1 cellular context compared by ENCODE assay signal in genomic region chr5:171310334-171310815, GRCh38.
TF ChIP-seq lines count a peak whose summit lies in the region.

No MANE protein-coding gene starts in this region.

TF ChIP-seq in H1, 55 proteins besides CTCF, POLR2A, EP300 and RAD21 (continued from another document):
- TF ChIP-seq ATF3 (IDR thresholded peaks at IDR 0.05; ENCODE audit: insufficient read depth, low read depth, low read length): no peak
- 0 out of 2 replicates have a peak, but pooled peaks have one; percentile 82 for TF ChIP-seq CBX8 (IDR thresholded peaks at IDR 0.05; ENCODE audit: borderline replicate concordance, low read depth, low read length)
- no peak for TF ChIP-seq MAX (IDR thresholded peaks at IDR 0.05)
- TF ChIP-seq CHD1 (IDR thresholded peaks at IDR 0.05; ENCODE audit: low read depth, low read length): no peak
